ENCODE assay signal across 17 cellular contexts in genomic region chr4:85509882-85510631, GRCh38. TPM values are rescaled to one million over a fixed set of nuclear protein-coding genes. Genes with fewer than 3 reads are reported as not detected.
DNase-seq lines count a peak whose midpoint lies in the region; ATAC-seq and TF ChIP-seq lines count a peak whose summit lies in the region.
"Had no signal": no experiment of that assay in that cellular context is flagged by ENCODE, and none has a peak within 500 bp of the region (broad histone marks: within the 10 kb centered on the region; RNA-seq: fewer than 3 reads in every experiment).

No MANE protein-coding gene starts in this region.

- TF ChIP-seq CTCF in left ventricle myocardium inferior (IDR thresholded peaks at IDR 0.05; ENCODE audit: borderline replicate concordance) (no peak), mucosa of descending colon (IDR thresholded peaks at IDR 0.05) (no peak), upper lobe of right lung (IDR thresholded peaks at IDR 0.05) (no peak)

- no peaks in the 10 kb centered on the region for H3K27me3 ChIP-seq in right cardiac atrium (ENCODE audit: control insufficient read depth, insufficient read depth)
- no peaks in the 10 kb centered on the region for H3K27me3 ChIP-seq in left ventricle myocardium inferior (ENCODE audit: low read depth)
- H3K27me3 ChIP-seq in upper lobe of right lung, result no peaks in the 10 kb centered on the region
- H3K27me3 ChIP-seq in MG63, result no peaks in the 10 kb centered on the region
- H3K27me3 ChIP-seq: BLaER1 treated with 17β-estradiol and CSF1 and Interleukin-3, amounts not matched to agents 10 nM and 100 nM had no signal

- no peaks in the 10 kb centered on the region for H3K9me3 ChIP-seq in right cardiac atrium (ENCODE audit: control insufficient read depth, low read length)
- no peaks in the 10 kb centered on the region for H3K9me3 ChIP-seq in left ventricle myocardium inferior (replicated peaks)
- no peaks in the 10 kb centered on the region for H3K9me3 ChIP-seq in mucosa of descending colon
- no peaks in the 10 kb centered on the region for H3K9me3 ChIP-seq in upper lobe of right lung
- H3K9me3 ChIP-seq in MG63, result no peaks in the 10 kb centered on the region

- H3K4me3 ChIP-seq in right cardiac atrium (ENCODE audit: low read length) (no peak overlapping the region), left ventricle myocardium inferior (no peak overlapping the region), mucosa of descending colon (no peak overlapping the region), upper lobe of right lung (no peak overlapping the region), MG63 (no peak overlapping the region)
- H3K4me3 ChIP-seq: BLaER1 treated with 17β-estradiol and CSF1 and Interleukin-3, amounts not matched to agents 10 nM and 100 nM had no signal

- intact Hi-C loops in right cardiac atrium (cut with DNase I) (loop anchor here in 1 of 4 donors (10.0 kb wide), 1 partner anchor 85 kb away; no protein-coding TSS in a partner anchor), left ventricle myocardium inferior (cut with micrococcal nuclease) (no loop called here), left colon (cut with DNase I, micrococcal nuclease) (no loop called here), mucosa of descending colon (cut with DNase I, micrococcal nuclease) (no loop called here), upper lobe of right lung (cut with DNase I) (no loop called here)

- H3K27ac ChIP-seq in right cardiac atrium (ENCODE audit: low read length), result no peak overlapping the region
- H3K27ac ChIP-seq in left ventricle myocardium inferior (replicated peaks), result no peak overlapping the region
- no peak overlapping the region for H3K27ac ChIP-seq in upper lobe of right lung
- H3K27ac ChIP-seq: BLaER1 treated with 17β-estradiol and CSF1 and Interleukin-3, amounts not matched to agents 10 nM and 100 nM; KMS-11 had no signal

- DNase-seq in right cardiac atrium (no peak), left ventricle myocardium inferior (no peak), left colon (no peak), mucosa of descending colon (peak in 1 of 3 donors; percentile 52), upper lobe of right lung (no peak), MG63 (no peak), T-helper 1 cell (no peak)
- DNase-seq: CD8-positive, alpha-beta memory T cell; DMS79; HCEC 1CT; NCI-H1048; NCI-H146; NCI-H2081; NCI-H748 treated with DMSO at 0.1 percent for 48 hours had no signal

- ATAC-seq in right cardiac atrium (peak; percentile 36 to 51), left colon (peak; percentile 87), mucosa of descending colon (peak; percentile 81), upper lobe of right lung (no peak), HG02610 (IDR thresholded peaks at IDR 0.05; ENCODE audit: unreplicated experiment) (no peak)

- 56% methylated on average over 5 of the region's 5 CpGs for WGBS in right cardiac atrium

- H3K4me1 ChIP-seq in right cardiac atrium (ENCODE audit: control insufficient read depth, insufficient read depth, low read length) (peaks cover 9% of the 10 kb centered on the region), left ventricle myocardium inferior (peaks cover 40% of the 10 kb centered on the region), mucosa of descending colon (ENCODE audit: low read depth) (peaks cover 12% of the 10 kb centered on the region), upper lobe of right lung (no peaks in the 10 kb centered on the region)
- H3K4me1 ChIP-seq: BLaER1 treated with 17β-estradiol and CSF1 and Interleukin-3, amounts not matched to agents 10 nM and 100 nM had no signal

- H3K36me3 ChIP-seq in left ventricle myocardium inferior (peaks cover 6% of the 10 kb centered on the region), mucosa of descending colon (ENCODE audit: low read depth) (no peaks in the 10 kb centered on the region), upper lobe of right lung (no peaks in the 10 kb centered on the region), MG63 (no peaks in the 10 kb centered on the region)
- H3K36me3 ChIP-seq: BLaER1 treated with 17β-estradiol and CSF1 and Interleukin-3, amounts not matched to agents 10 nM and 100 nM had no signal

RNA-seq across cellular contexts. Expression of gene ARHGAP24, which starts 35.1 kb away (rescaled TPM):
- total RNA-seq in right cardiac atrium (10 to 100 TPM; 36.5 to 49.3 (median 39.3) TPM), left ventricle myocardium inferior (13.7 TPM), left colon (1 to 10 TPM; 6.0 to 7.0 TPM), mucosa of descending colon (10 to 100 TPM in 1 of 3 donors, 1 to 10 TPM in 2; 5.2 to 11.6 (median 6.7) TPM), upper lobe of right lung (29.8 TPM)
- 16.7 TPM for polyA plus RNA-seq in right cardiac atrium
- 1.5 and 4.7 TPM in 2 replicates for total RNA-seq in MG63 (2014; rRNA removed; shearing (Covaris generic); ENCODE audit: low replicate concordance)
- total RNA-seq: CD8-positive, alpha-beta memory T cell had no signal
- polyA plus RNA-seq: CD8-positive, alpha-beta memory T cell had no signal

Comparison
In these comparisons a context has a peak if more than half of its experiments do, and no peak if none do; other contexts are left out.
1. ATAC-seq: peak in right cardiac atrium (2 of 2), left colon (single experiment) and mucosa of descending colon (single experiment); none in upper lobe of right lung (single experiment) and HG02610 (single experiment).